ENCODE assay signal across 8 cellular contexts in genomic region chr20:35744492-35744841, GRCh38. TPM values are rescaled to one million over a fixed set of nuclear protein-coding genes. Genes with fewer than 3 reads are reported as not detected.
DNase-seq lines count a peak whose midpoint lies in the region; ATAC-seq and TF ChIP-seq lines count a peak whose summit lies in the region.
"Not testable (repeated sequence)": the region's sequence is repeated elsewhere in the genome, so short reads cannot be mapped to it uniquely, and the experiment has no call there.

No MANE protein-coding gene starts in this region.

- H3K27me3 ChIP-seq in effector memory CD4-positive, alpha-beta T cell (replicated peaks; ENCODE audit: control insufficient read depth, insufficient read depth, low read length, poor library complexity, severe bottlenecking); liver (ENCODE audit: control insufficient read depth in 4 of 4, insufficient read depth in 4 of 4, low read length in 3 of 4); psoas muscle (ENCODE audit: insufficient read depth in 3 of 3, low read length in 2 of 3); thoracic aorta (replicated peaks; ENCODE audit: insufficient read depth): not testable (repeated sequence)

- CTCF ChIA-PET in activated B cell treated with CpG ODN at 0.5 μM for 24 hours (lab: Charles Lee), result not testable (repeated sequence)

- not testable (repeated sequence) for H3K9ac ChIP-seq in liver (ENCODE audit: low read depth in 1 of 2, low read length in 2 of 2)

- not testable (repeated sequence) for TF ChIP-seq RAD21 in liver (IDR thresholded peaks at IDR 0.05)

- POLR2A ChIA-PET in activated B cell treated with CpG ODN at 0.5 μM for 24 hours (lab: Charles Lee), result interaction anchor here (0.5 to 12.0 kb wide), 8 partner anchors 11 to 209 kb away, joined by 3 to 764 read pairs (median 26); partner anchors contain the start of genes CPNE1, PHF20, RBM12 and SCAND1

- H3K27me3 Mint-ChIP-seq in CD14-positive monocyte (ENCODE audit: low read depth in 3 of 3); activated B cell treated with CpG ODN at 0.5 μM for 24 hours; activated naive CD4-positive, alpha-beta T cell treated with anti-CD3 and anti-CD28 coated beads, Interleukin-2, amount 50 U/mL, for 24 hours: not testable (repeated sequence)

- not testable (repeated sequence) for H3K9me3 Mint-ChIP-seq in CD14-positive monocyte; activated B cell treated with CpG ODN at 0.5 μM for 24 hours; activated naive CD4-positive, alpha-beta T cell treated with anti-CD3 and anti-CD28 coated beads, Interleukin-2, amount 50 U/mL, for 24 hours

- 97% methylated on average over 3 of the region's 3 CpGs for WGBS in liver
- WGBS in psoas muscle, 3 donors, result 94% methylated on average over 3 of the region's 3 CpGs

- peaks cover 17% of the 10 kb centered on the region for H3K4me1 ChIP-seq in effector memory CD4-positive, alpha-beta T cell (ENCODE audit: control insufficient read depth, insufficient read depth, low read length, poor library complexity, severe bottlenecking)
- peaks cover 0 to 18% (median 15%) of the 10 kb centered on the region in 4 donors for H3K4me1 ChIP-seq in liver (ENCODE audit: control insufficient read depth in 4 of 4, insufficient read depth in 4 of 4, low read length in 3 of 4)
- H3K4me1 ChIP-seq in psoas muscle, result peaks cover 18% of the 10 kb centered on the region
- peaks cover 18 to 20% of the 10 kb centered on the region in 2 donors for H3K4me1 ChIP-seq in thoracic aorta (ENCODE audit: control insufficient read depth in 1 of 2, low read depth in 2 of 2)

- H3K27ac ChIP-seq in effector memory CD4-positive, alpha-beta T cell (ENCODE audit: insufficient read depth, low read length, poor library complexity, severe bottlenecking), result peak overlapping the region; percentile 98
- H3K27ac ChIP-seq in liver (ENCODE audit: low read depth in 1 of 2, low read length in 2 of 2) (peak overlapping the region; percentile 98), psoas muscle (peak overlapping the region; percentile 95), thoracic aorta (peak overlapping the region in 1 of 2 donors; percentile 100)

- H3K9me3 ChIP-seq in effector memory CD4-positive, alpha-beta T cell (ENCODE audit: control insufficient read depth, low read length); liver (ENCODE audit: control insufficient read depth in 4 of 4, low read length in 3 of 4); psoas muscle; thoracic aorta: not testable (repeated sequence)

- not testable (repeated sequence) for ATAC-seq in activated B cell treated with CpG ODN at 0.5 μM for 24 hours (ENCODE audit: low read depth); psoas muscle; thoracic aorta (ENCODE audit: insufficient number of reproducible peaks, low FRiP score, low read depth)

- intact Hi-C loops in CD14-positive monocyte (cut with micrococcal nuclease), result loop anchor here in 1 of 2 donors (5.0 kb wide), 1 partner anchor 127 kb away; the partner anchor contains the start of gene SPAG4
- intact Hi-C loops in activated B cell treated with CpG ODN at 0.5 μM for 24 hours (cut with micrococcal nuclease), result loop anchor here (5.0 kb wide), 1 partner anchor 787 kb away; the partner anchor contains the start of genes GSS and MYH7B
- intact Hi-C loops in psoas muscle (cut with DNase I), result loop anchor here (5.0 kb wide), 1 partner anchor 138 kb away; no protein-coding TSS in a partner anchor

- not testable (repeated sequence) for TF ChIP-seq POLR2A in NB4 (IDR thresholded peaks at IDR 0.05; ENCODE audit: extremely low read depth, insufficient read length)

- peaks cover 17% of the 10 kb centered on the region for H3K36me3 ChIP-seq in effector memory CD4-positive, alpha-beta T cell (ENCODE audit: control insufficient read depth, insufficient read depth, low read length)
- H3K36me3 ChIP-seq in liver (ENCODE audit: control insufficient read depth in 4 of 4, insufficient read depth in 3 of 4, low read depth in 1 of 4, low read length in 3 of 4), result not testable (repeated sequence)
- H3K36me3 ChIP-seq in psoas muscle (ENCODE audit: insufficient read depth in 1 of 2, low read depth in 1 of 2), result peaks cover 2 to 14% of the 10 kb centered on the region in 2 donors
- peaks cover 12% of the 10 kb centered on the region for H3K36me3 ChIP-seq in thoracic aorta

- not testable (repeated sequence) for DNase-seq in CD14-positive monocyte (ENCODE audit: low spot score); NB4 (ENCODE audit: low read depth); activated B cell treated with CpG ODN at 0.5 μM for 24 hours; effector memory CD4-positive, alpha-beta T cell; psoas muscle; thoracic aorta (ENCODE audit: low spot score)

- H3K4me3 ChIP-seq in NB4 (ENCODE audit: low read depth, low read length) (peak overlapping the region; percentile 86), psoas muscle (peak overlapping the region; percentile 94), thoracic aorta (peak overlapping the region; percentile 99)
- H3K4me3 ChIP-seq in effector memory CD4-positive, alpha-beta T cell (ENCODE audit: insufficient read depth, low read depth, low read length, poor library complexity, severe bottlenecking), result peak overlapping the region; percentile 61
- not testable (repeated sequence) for H3K4me3 ChIP-seq in liver (ENCODE audit: low read depth in 1 of 3, low read length in 3 of 3)

- H3K4me1 Mint-ChIP-seq in CD14-positive monocyte (peaks cover 35% of the 10 kb centered on the region), activated B cell treated with CpG ODN at 0.5 μM for 24 hours (peaks cover 33% of the 10 kb centered on the region)
- H3K4me1 Mint-ChIP-seq in activated naive CD4-positive, alpha-beta T cell treated with anti-CD3 and anti-CD28 coated beads, Interleukin-2, amount 50 U/mL, for 24 hours, result peaks cover 30% of the 10 kb centered on the region

- not testable (repeated sequence) for TF ChIP-seq CTCF in CD14-positive monocyte (IDR thresholded peaks at IDR 0.05); NB4 (IDR thresholded peaks at IDR 0.05; ENCODE audit: low read depth, low read length); activated B cell treated with CpG ODN at 0.5 μM for 24 hours (IDR thresholded peaks at IDR 0.05); liver (IDR thresholded peaks at IDR 0.05; ENCODE audit: low read depth, low read length, missing input control); psoas muscle (IDR thresholded peaks at IDR 0.05); thoracic aorta (IDR thresholded peaks at IDR 0.05)

- H3K36me3 Mint-ChIP-seq in CD14-positive monocyte, result peaks cover 16 to 17% of the 10 kb centered on the region in 2 donors
- peaks cover 30% of the 10 kb centered on the region for H3K36me3 Mint-ChIP-seq in activated B cell treated with CpG ODN at 0.5 μM for 24 hours (ENCODE audit: low read depth)
- peaks cover 17% of the 10 kb centered on the region for H3K36me3 Mint-ChIP-seq in activated naive CD4-positive, alpha-beta T cell treated with anti-CD3 and anti-CD28 coated beads, Interleukin-2, amount 50 U/mL, for 24 hours

- H3K27ac Mint-ChIP-seq in CD14-positive monocyte, result peak overlapping the region; percentile 97 to 100 (median 100)
- peak overlapping the region; percentile 99 for H3K27ac Mint-ChIP-seq in activated B cell treated with CpG ODN at 0.5 μM for 24 hours
- H3K27ac Mint-ChIP-seq in activated naive CD4-positive, alpha-beta T cell treated with anti-CD3 and anti-CD28 coated beads, Interleukin-2, amount 50 U/mL, for 24 hours, result peak overlapping the region; percentile 100

- H3K4me3 Mint-ChIP-seq in CD14-positive monocyte (peak overlapping the region in 1 of 2 donors; percentile 99), activated B cell treated with CpG ODN at 0.5 μM for 24 hours (peak overlapping the region; percentile 99)
- peak overlapping the region; percentile 100 for H3K4me3 Mint-ChIP-seq in activated naive CD4-positive, alpha-beta T cell treated with anti-CD3 and anti-CD28 coated beads, Interleukin-2, amount 50 U/mL, for 24 hours

RNA-seq across cellular contexts. Expression of gene RBM39, which starts 2.4 kb away (rescaled TPM):
- 10 to 100 TPM; 89.5 to 98.0 TPM for polyA plus RNA-seq in CD14-positive monocyte
- 432 and 483 TPM in 2 replicates for total RNA-seq in activated B cell treated with CpG ODN at 0.5 μM for 24 hours
- total RNA-seq in liver, result 100 to 1,000 TPM; 209 to 211 TPM
- 100 to 1,000 TPM in 1 of 2 donors, 10 to 100 TPM in 1; 57.2 to 188 TPM for polyA plus RNA-seq in liver
- total RNA-seq in psoas muscle, result 100 to 1,000 TPM in 3 of 4 donors, 10 to 100 TPM in 1; 93.0 to 171 (median 139) TPM
- polyA plus RNA-seq in psoas muscle, result 100 to 1,000 TPM; 115 to 151 (median 123) TPM
- 100 to 1,000 TPM; 232 to 413 TPM for total RNA-seq in thoracic aorta

RNA-seq across cellular contexts. Expression of gene PHF20, which starts 27.3 kb away (rescaled TPM):
- polyA plus RNA-seq in CD14-positive monocyte (10 to 100 TPM; 73.6 to 78.2 TPM), liver (1 to 10 TPM; 5.1 to 9.9 TPM), psoas muscle (10 to 100 TPM; 32.1 to 95.7 (median 58.6) TPM)
- total RNA-seq in activated B cell treated with CpG ODN at 0.5 μM for 24 hours (72.3 and 86.0 TPM in 2 replicates), liver (10 to 100 TPM; 10.7 to 11.7 TPM), psoas muscle (10 to 100 TPM; 57.7 to 97.9 (median 68.4) TPM), thoracic aorta (10 to 100 TPM; 35.8 to 46.8 TPM)

RNA-seq across cellular contexts. Expression of gene ROMO1, which starts 45.3 kb away (rescaled TPM):
- polyA plus RNA-seq in CD14-positive monocyte (100 to 1,000 TPM; 352 to 448 TPM), liver (100 to 1,000 TPM; 167 to 359 TPM), psoas muscle (100 to 1,000 TPM; 253 to 379 (median 323) TPM)
- total RNA-seq in activated B cell treated with CpG ODN at 0.5 μM for 24 hours (96.8 and 131 TPM in 2 replicates), liver (100 to 1,000 TPM in 1 of 2 donors, 10 to 100 TPM in 1; 68.4 to 127 TPM), psoas muscle (100 to 1,000 TPM; 133 to 172 (median 143) TPM), thoracic aorta (100 to 1,000 TPM; 196 to 243 TPM)

RNA-seq across cellular contexts. Expression of gene NFS1, which starts 45.3 kb away (rescaled TPM):
- polyA plus RNA-seq in CD14-positive monocyte (10 to 100 TPM; 18.1 to 19.2 TPM), liver (10 to 100 TPM; 30.1 to 55.2 TPM), psoas muscle (10 to 100 TPM; 19.8 to 35.2 (median 26.1) TPM)
- total RNA-seq in activated B cell treated with CpG ODN at 0.5 μM for 24 hours (27.1 and 30.6 TPM in 2 replicates), liver (10 to 100 TPM; 40.3 to 51.9 TPM), psoas muscle (10 to 100 TPM; 23.6 to 45.0 (median 40.3) TPM), thoracic aorta (10 to 100 TPM; 11.5 to 19.4 TPM)
